19 cellular contexts compared by ENCODE assay signal in genomic region chr10:13231808-13232207, GRCh38. TPM values are rescaled to one million over a fixed set of nuclear protein-coding genes. Genes with fewer than 3 reads are reported as not detected.
A peak's percentile ranks its signal among the peaks of the same experiment; 100 is the strongest.
DNase-seq lines count a peak whose midpoint lies in the region; FAIRE-seq and TF ChIP-seq lines count a peak whose summit lies in the region.
"Had no signal": no experiment of that assay in that cellular context is flagged by ENCODE, and none has a peak within 500 bp of the region (broad histone marks: within the 10 kb centered on the region; RNA-seq: fewer than 3 reads in every experiment).

No MANE protein-coding gene starts in this region.

- H3K79me1 ChIP-seq in H1 (ENCODE audit: low read depth, low read length), result no peaks in the 10 kb centered on the region

- H3K4me3 ChIP-seq in H1 (ENCODE audit: extremely low read depth in 1 of 4, insufficient read depth in 2 of 4, low read depth in 3 of 4, low read length in 4 of 4) (no peak overlapping the region), prostate gland (no peak overlapping the region)
- H3K4me3 ChIP-seq: BLaER1, GM12878, GM23338 had no signal

- no peak overlapping the region for H3K4ac ChIP-seq in H1 (replicated peaks; ENCODE audit: insufficient read length, low read depth, low read length)

- H3K27me3 ChIP-seq in H1 (replicated peaks in 1 of 4; ENCODE audit: control insufficient read depth in 3 of 4, extremely low read depth in 1 of 4, insufficient read depth in 3 of 4, low read length in 3 of 4), result no peaks in the 10 kb centered on the region
- peaks cover 2% of the 10 kb centered on the region for H3K27me3 ChIP-seq in prostate gland (replicated peaks; ENCODE audit: insufficient read depth)
- H3K27me3 ChIP-seq: BLaER1 had no signal

- H3K9me3 ChIP-seq in H1 (ENCODE audit: insufficient read depth in 2 of 2, low read depth in 1 of 2, low read length in 1 of 2) (no peaks in the 10 kb centered on the region), prostate gland (no peaks in the 10 kb centered on the region)
- H3K9me3 ChIP-seq: BLaER1 had no signal

- no peak overlapping the region for H2AFZ ChIP-seq in H1 (ENCODE audit: low read length)
- H2AFZ ChIP-seq: GM23338 had no signal

- H3K79me2 ChIP-seq in H1 (ENCODE audit: control insufficient read depth in 1 of 2, insufficient read depth in 2 of 2, low read length in 2 of 2), result no peaks in the 10 kb centered on the region

- H4K20me1 ChIP-seq in H1 (replicated peaks in 1 of 2; ENCODE audit: control insufficient read depth in 1 of 2, insufficient read depth in 2 of 2, low read length in 2 of 2), result no peaks in the 10 kb centered on the region
- H4K20me1 ChIP-seq: BLaER1 had no signal

- H3K23me2 ChIP-seq in H1 (ENCODE audit: low read depth, low read length), result peaks cover 2% of the 10 kb centered on the region; the same call in 1 of the 2 replicates

- H2BK20ac ChIP-seq in H1 (ENCODE audit: low read length), result no peak overlapping the region

- H4K5ac ChIP-seq in H1 (ENCODE audit: insufficient read length, low read depth, low read length), result no peak overlapping the region

- no peak overlapping the region for H3K23ac ChIP-seq in H1 (ENCODE audit: insufficient read length)

- no peak overlapping the region for H2BK15ac ChIP-seq in H1 (ENCODE audit: low read length)

- no peak for TF ChIP-seq CTCF in H1 (IDR thresholded peaks at IDR 0.05; ENCODE audit: control extremely low read depth in 1 of 3, insufficient read depth in 1 of 3, low read depth in 1 of 3, low read length in 3 of 3)
- TF ChIP-seq CTCF in prostate gland (IDR thresholded peaks at IDR 0.05), result no peak

- CTCF ChIA-PET in H1 (lab: Charles Lee; ENCODE audit: partially characterized antibody), result interaction anchor here (0.7 to 3.6 kb wide), 4 partner anchors 11 to 40 kb away, joined by 3 to 15 read pairs (median 3); no protein-coding TSS in a partner anchor

- no peak overlapping the region for H3K56ac ChIP-seq in H1 (replicated peaks; ENCODE audit: insufficient read length, low read depth, low read length)

- H2BK120ac ChIP-seq in H1 (replicated peaks; ENCODE audit: low read depth, low read length), result no peak overlapping the region

- H3K4me2 ChIP-seq in H1 (ENCODE audit: insufficient read depth in 1 of 2, low read depth in 2 of 2, low read length in 2 of 2), result no peak overlapping the region

- no peak for TF ChIP-seq POLR2A in H1 (IDR thresholded peaks at IDR 0.05; ENCODE audit: control extremely low read depth in 1 of 2, low read depth in 2 of 2, low read length in 2 of 2)
- no peak for TF ChIP-seq POLR2A in prostate gland (IDR thresholded peaks at IDR 0.05)

- no peak for TF ChIP-seq EP300 in H1 (IDR thresholded peaks at IDR 0.05; ENCODE audit: borderline replicate concordance in 1 of 2, low read depth in 2 of 2, low read length in 2 of 2)

- H3K9ac ChIP-seq in H1 (replicated peaks in 1 of 4; ENCODE audit: extremely low read depth in 1 of 4, low read depth in 3 of 4, low read length in 3 of 4), result no peak overlapping the region
- H3K9ac ChIP-seq: BLaER1 had no signal

- H3K36me3 ChIP-seq in H1 (ENCODE audit: control insufficient read depth in 2 of 4, insufficient read depth in 4 of 4, low read length in 3 of 4) (no peaks in the 10 kb centered on the region), prostate gland (no peaks in the 10 kb centered on the region)
- H3K36me3 ChIP-seq: BLaER1 had no signal

- H3K14ac ChIP-seq in H1 (ENCODE audit: insufficient read length), result no peak overlapping the region

- H3K4me1 ChIP-seq in H1 (replicated peaks in 1 of 4; ENCODE audit: control insufficient read depth in 3 of 4, insufficient read depth in 4 of 4, low read length in 3 of 4), result peaks cover 4 to 20% (median 10%) of the 10 kb centered on the region in 4 experiments
- H3K4me1 ChIP-seq in prostate gland (replicated peaks), result no peaks in the 10 kb centered on the region

- no peak for TF ChIP-seq RAD21 in H1 (IDR thresholded peaks at IDR 0.05 in 1 of 2, conservative IDR thresholded peaks at IDR 0.05 in 1 of 2; ENCODE audit: low read depth in 2 of 2, low read length in 2 of 2)

- H2AK5ac ChIP-seq in H1 (ENCODE audit: low read depth, low read length), result peak overlapping the region; percentile 77; the same call in 1 of the 2 replicates

- no peak overlapping the region for H4K91ac ChIP-seq in H1 (replicated peaks; ENCODE audit: insufficient read length, low read length)

- FAIRE-seq in H1 (lab: Jason Lieb, UNC), result no peak
- FAIRE-seq: GM12878, HepG2, HTR-8/SVneo had no signal

- H3K18ac ChIP-seq in H1 (ENCODE audit: extremely low read depth, low read length), result no peak overlapping the region

- no peak overlapping the region for H2BK5ac ChIP-seq in H1 (ENCODE audit: low read depth, low read length)

- 85% methylated on average over 6 of the region's 6 CpGs; no CpG with 5 or more reads in 1 of the 2 experiments for WGBS in H1 (ENCODE audit: extremely low coverage in 1 of 2, insufficient coverage in 1 of 2, insufficient read length in 1 of 2, insufficient replicate concordance in 2 of 2, low coverage in 1 of 2, low lambda C conversion rate in 2 of 2, missing lambda C conversion rate in 1 of 2), 2 experiments
- WGBS in prostate gland, result 87% methylated on average over 6 of the region's 6 CpGs

- intact Hi-C loops in prostate gland (cut with DNase I), result no loop called here

- POLR2A ChIA-PET in H1 (lab: Charles Lee; ENCODE audit: partially characterized antibody), result interaction anchor here (1.7 to 1.8 kb wide), 2 partner anchors 17 to 118 kb away, joined by 3 to 5 read pairs; no protein-coding TSS in a partner anchor

- peak; percentile 4 for DNase-seq in NCI-H82 (lab: John Stamatoyannopoulos, UW)
- DNase-seq in NCI-H82 treated with DMSO at 0.1 percent for 48 hours (lab: John Stamatoyannopoulos, UW; ENCODE audit: unreplicated experiment), result no peak
- peak; percentile 25 for DNase-seq in NCI-H774 (lab: John Stamatoyannopoulos, UW)
- no peak for DNase-seq in H1 (ENCODE audit: low read depth in 1 of 2, low spot score in 2 of 2)
- peak; percentile 41 for DNase-seq in mesenteric fat pad (ENCODE audit: low spot score)
- no peak for DNase-seq in NOMO-1 (lab: John Stamatoyannopoulos, UW; ENCODE audit: unreplicated experiment in 2 of 2)
- no peak for DNase-seq in prostate gland (ENCODE audit: low spot score)
- no peak for DNase-seq in CD1c-positive myeloid dendritic cell (ENCODE audit: extremely low spot score)
- DNase-seq: 8988T; AML-193; CD4-positive, CD25-positive, alpha-beta regulatory T cell; DMS79; H9 had no signal

- H2BK12ac ChIP-seq in H1 (ENCODE audit: low read depth, low read length), result no peak overlapping the region

- H3K27ac ChIP-seq in H1 (ENCODE audit: low read depth, low read length), result no peak overlapping the region
- no peak overlapping the region for H3K27ac ChIP-seq in prostate gland
- H3K27ac ChIP-seq: BLaER1 had no signal

- no peak overlapping the region for H4K8ac ChIP-seq in H1 (ENCODE audit: extremely low read depth, insufficient read depth, low read length)

TF ChIP-seq in H1, 55 proteins besides CTCF, POLR2A, EP300 and RAD21:
- TF ChIP-seq KDM5A (IDR thresholded peaks at IDR 0.05; ENCODE audit: low read length) (no peak), ZNF274 (IDR thresholded peaks at IDR 0.05; ENCODE audit: borderline replicate concordance, extremely low read depth, low read length) (no peak), ATF3 (IDR thresholded peaks at IDR 0.05; ENCODE audit: insufficient read depth, low read depth, low read length) (no peak), PHF8 (conservative IDR thresholded peaks at IDR 0.05; ENCODE audit: low read depth, low read length) (no peak), CHD2 (IDR thresholded peaks at IDR 0.05; ENCODE audit: low read length) (no peak), RFX5 (IDR thresholded peaks at IDR 0.05; ENCODE audit: borderline replicate concordance, low read depth, low read length) (no peak), ASH2L (IDR thresholded peaks at IDR 0.05; ENCODE audit: low read length) (no peak), KDM4A (IDR thresholded peaks at IDR 0.05; ENCODE audit: low read depth, low read length, severe bottlenecking) (no peak), KDM1A (IDR thresholded peaks at IDR 0.05; ENCODE audit: borderline replicate concordance, low read length) (no peak), EZH2 (IDR thresholded peaks at IDR 0.05; ENCODE audit: low read depth, low read length, severe bottlenecking) (no peak)
- TF ChIP-seq, protein P1, sequence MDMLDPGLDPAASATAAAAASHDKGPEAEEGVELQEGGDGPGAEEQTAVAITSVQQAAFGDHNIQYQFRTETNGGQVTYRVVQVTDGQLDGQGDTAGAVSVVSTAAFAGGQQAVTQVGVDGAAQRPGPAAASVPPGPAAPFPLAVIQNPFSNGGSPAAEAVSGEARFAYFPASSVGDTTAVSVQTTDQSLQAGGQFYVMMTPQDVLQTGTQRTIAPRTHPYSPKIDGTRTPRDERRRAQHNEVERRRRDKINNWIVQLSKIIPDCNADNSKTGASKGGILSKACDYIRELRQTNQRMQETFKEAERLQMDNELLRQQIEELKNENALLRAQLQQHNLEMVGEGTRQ (IDR thresholded peaks at IDR 0.05; ENCODE audit: low read length), result no peak

RNA-seq across cellular contexts. Expression of gene UCMA, which starts 2.4 kb away (rescaled TPM):
- total RNA-seq in H1 (2021; fragmentation: NEBNext Ultra II Directional; extraction: Animal tissue kit (Norgen Biotek cat#: 25700)), result 4.1 and 4.6 TPM in 2 replicates
- 1.2 and 1.8 TPM in 2 replicates for polyA plus RNA-seq in H1 (2011; rRNA removed)
- polyA plus RNA-seq in H1 (2011; cell fraction: cytosol; rRNA removed), result 2.0 TPM
- polyA plus RNA-seq in H1 (2011; cell fraction: nucleus; rRNA removed), result 0.76 TPM
- polyA plus RNA-seq in H1 (2012, experiment 1 of 2), result 1.4 to 3.9 TPM (median 2.9 TPM) in 4 replicates
- polyA plus RNA-seq in H1 (2012, experiment 2 of 2), result 4.4 TPM
- polyA plus RNA-seq in H1 (2013, experiment 1 of 2), result 2.1 TPM
- 2.7 TPM for polyA plus RNA-seq in H1 (2013, experiment 2 of 2)
- polyA minus RNA-seq in H1 (2011; rRNA and poly(A)+ RNA removed), result 0.32 TPM in 1 of 2 replicates, not detected in the other
- polyA minus RNA-seq in H1 (2011; cell fraction: cytosol; rRNA and poly(A)+ RNA removed), result not detected
- not detected for polyA minus RNA-seq in H1 (2011; cell fraction: nucleus; rRNA and poly(A)+ RNA removed)
- not detected for total RNA-seq in mesenteric fat pad
- not detected for total RNA-seq in prostate gland
- total RNA-seq: CD4-positive, CD25-positive, alpha-beta regulatory T cell; G401; GM12878; H9; HepG2 had no signal
- polyA plus RNA-seq: CD4-positive, CD25-positive, alpha-beta regulatory T cell; HepG2 had no signal

Comparison
In these comparisons a context has a peak if more than half of its experiments do, and no peak if none do; other contexts are left out.
1. DNase-seq: peak in NCI-H82 (single experiment), NCI-H774 (single experiment) and mesenteric fat pad (single experiment); none in NCI-H82 treated with DMSO at 0.1 percent for 48 hours (single experiment), H1 (0 of 2), NOMO-1 (0 of 2), prostate gland (single experiment) and CD1c-positive myeloid dendritic cell (single experiment).